8 cellular contexts compared by ENCODE assay signal in the genomic region with DNA sequence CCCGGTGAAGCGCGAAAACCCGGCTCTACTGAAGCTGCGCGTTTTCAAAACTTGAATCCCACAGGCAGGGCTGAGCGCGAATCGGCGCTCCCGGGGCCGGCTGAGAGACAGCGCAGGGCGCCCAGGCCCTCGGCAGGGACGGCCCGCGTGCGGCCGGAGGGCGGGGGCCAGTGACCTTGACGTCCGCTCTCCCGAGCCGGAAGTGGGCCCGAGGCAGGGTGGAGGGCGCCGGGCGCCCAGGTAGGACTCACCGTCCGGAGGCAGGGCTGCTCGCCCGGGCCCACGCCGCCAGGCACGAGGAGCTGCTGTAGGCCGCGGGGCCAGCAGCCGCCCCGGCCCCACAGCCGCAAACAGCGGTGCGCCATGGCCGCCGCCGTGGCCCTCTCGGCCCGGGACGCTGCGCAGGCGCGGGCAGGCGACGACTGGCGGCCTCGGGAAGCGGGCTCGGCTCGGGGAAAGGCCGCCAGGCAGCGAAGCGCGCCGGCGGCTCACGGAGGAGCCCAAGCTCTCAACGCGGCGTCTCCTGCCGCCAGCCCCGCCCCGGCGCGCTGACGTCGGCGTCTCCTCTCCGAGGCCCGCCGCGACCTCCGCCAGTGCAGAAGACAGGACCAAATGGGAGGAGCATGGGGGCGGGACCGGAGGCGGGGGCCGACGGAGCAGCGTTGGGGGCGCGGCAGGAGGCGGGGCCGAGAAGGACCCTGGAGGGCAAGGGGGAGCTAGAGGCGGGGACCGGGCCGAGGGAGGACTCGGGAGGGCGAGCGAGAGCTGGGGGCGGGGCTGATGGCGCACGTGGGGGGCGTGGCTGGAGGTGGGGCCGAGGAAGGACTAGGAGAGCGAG. TPM values are rescaled to one million over a fixed set of nuclear protein-coding genes. Genes with fewer than 3 reads are reported as not detected.
A peak's percentile ranks its signal among the peaks of the same experiment; 100 is the strongest.
DNase-seq lines count a peak whose midpoint lies in the region; ATAC-seq and TF ChIP-seq lines count a peak whose summit lies in the region.

A gene (minus strand): TSS at position 510 of the 838 bp plus-strand sequence. CDS start 145 bp downstream, at position 365.

- no peaks in the 10 kb centered on the region for H3K36me3 ChIP-seq in left lung

- intact Hi-C loops in CD14-positive monocyte (cut with micrococcal nuclease) (loop anchor here (2.0 to 10.0 kb wide), 6 partner anchors 70 to 572 kb away; a partner anchor contains a TSS), left lung (cut with DNase I) (no loop called here)

- no peaks in the 10 kb centered on the region for H3K9me3 ChIP-seq in left lung

- H3K4me1 ChIP-seq in left lung: peaks cover 20 to 39% of the 10 kb centered on the region in 2 donors

- H3K4me3 Mint-ChIP-seq in CD14-positive monocyte: peak within 1 kb of the TSS; percentile 86 to 96

- peak within 1 kb of the TSS; percentile 92 to 98 (median 96) for H3K27ac Mint-ChIP-seq in CD14-positive monocyte

- H3K36me3 Mint-ChIP-seq in CD14-positive monocyte: peaks cover 0 to 9% of the 10 kb centered on the region in 2 donors

- H3K27ac ChIP-seq in left lung: peak within 1 kb of the TSS; percentile 95 to 97

- TF ChIP-seq CTCF in CD14-positive monocyte (IDR thresholded peaks at IDR 0.05) (no peak), left lung (IDR thresholded peaks at IDR 0.05) (no peak)

- H3K4me3 ChIP-seq in left lung: peak within 1 kb of the TSS; percentile 70 to 83

- DNase-seq in CD14-positive monocyte (ENCODE audit: low spot score) (peak; percentile 100), NCI-H748 treated with DMSO at 0.1 percent for 48 hours (lab: John Stamatoyannopoulos, UW) (peak; percentile 98), dedifferentiated amniotic fluid mesenchymal stem cell (ENCODE audit: extremely low spot score) (peak; percentile 99), left lung (peak; percentile 100)
- DNase-seq in activated CD4-positive, alpha-beta T cell treated with anti-CD3 and anti-CD28 coated beads, Interleukin-2, amount 50 U/mL, for 24 hours (ENCODE audit: low read depth in 1 of 2, low spot score in 1 of 2): peak; percentile 100
- DNase-seq in stimulated activated CD4-positive, alpha-beta T cell treated with anti-CD3 and anti-CD28 coated beads, Interleukin-2, amount 100 ng/mL, for 4 hours (ENCODE audit: low read depth): peak; percentile 100

- H3K4me1 Mint-ChIP-seq in CD14-positive monocyte: peaks cover 36% of the 10 kb centered on the region

- H3K27me3 Mint-ChIP-seq in CD14-positive monocyte (ENCODE audit: low read depth in 3 of 3): no peaks in the 10 kb centered on the region

- no peaks in the 10 kb centered on the region for H3K27me3 ChIP-seq in left lung

- H3K9me3 Mint-ChIP-seq in CD14-positive monocyte: no peaks in the 10 kb centered on the region

- peak; percentile 90 for ATAC-seq in GM19397 (IDR thresholded peaks at IDR 0.05; ENCODE audit: unreplicated experiment)
- ATAC-seq in HG03565 (IDR thresholded peaks at IDR 0.05; ENCODE audit: unreplicated experiment): peak; percentile 78
- ATAC-seq in left lung: peak; percentile 94

RNA-seq across cellular contexts. Expression of the gene that starts here (rescaled TPM):
- polyA plus RNA-seq in CD14-positive monocyte: 10 to 100 TPM; 13.9 to 15.5 TPM
- total RNA-seq in left lung: 10 to 100 TPM; 30.3 to 39.8 TPM

Comparison
In these comparisons a context has a peak if more than half of its experiments do, and no peak if none do; other contexts are left out.
1. Peak in every context shown above with its lines: DNase-seq, ATAC-seq, H3K4me3 ChIP-seq and H3K27ac ChIP-seq.
2. intact Hi-C loops: an anchor here in CD14-positive monocyte (2.0 to 10.0 kb wide); none called in left lung.